ENCODE assay signal across 16 cellular contexts in the genomic region with DNA sequence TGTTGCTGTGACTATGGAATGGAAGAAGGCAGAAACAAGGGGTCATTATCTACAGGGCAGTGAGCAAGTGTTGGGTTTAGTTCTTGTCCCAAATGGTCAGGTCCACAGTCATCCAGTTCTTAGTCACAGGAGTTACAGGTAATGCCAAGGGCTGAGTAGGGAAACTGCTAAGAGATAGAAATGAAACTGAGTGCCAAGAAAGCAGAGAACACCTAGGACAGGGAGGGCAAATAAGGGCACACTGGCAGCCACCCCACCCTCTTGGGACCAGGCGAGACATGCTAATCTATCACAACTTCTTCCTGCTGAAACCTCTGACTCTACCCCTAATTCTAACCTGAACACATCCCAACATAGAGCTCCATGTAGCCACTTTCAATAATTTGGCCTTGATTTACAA.
"Had no signal": no experiment of that assay in that cellular context is flagged by ENCODE, and none has a peak within 500 bp of the region (broad histone marks: within the 10 kb centered on the region; RNA-seq: fewer than 3 reads in every experiment).

No MANE protein-coding gene starts in this region.

- H3K36me3 Mint-ChIP-seq: activated CD8-positive, alpha-beta memory T cell treated with anti-CD3 and anti-CD28 coated beads, Interleukin-2, amount 10 ng/mL, durations not matched to agents 7 days and 5 days; activated naive CD4-positive, alpha-beta T cell treated with anti-CD3 and anti-CD28 coated beads, Interleukin-2, amount 50 U/mL, for 72 hours; naive thymus-derived CD4-positive, alpha-beta T cell had no signal

- H3K27ac ChIP-seq: neutrophil, vagina had no signal

- H3K4me3 Mint-ChIP-seq: activated CD8-positive, alpha-beta memory T cell treated with anti-CD3 and anti-CD28 coated beads, Interleukin-2, amount 10 ng/mL, durations not matched to agents 7 days and 5 days; activated T-cell treated with anti-CD3 and anti-CD28 coated beads, Interleukin-2, amount 50 U/mL, for 24 hours; naive thymus-derived CD4-positive, alpha-beta T cell; stimulated activated naive CD8-positive, alpha-beta T cell treated with anti-CD3 and anti-CD28 coated beads, Interleukin-15, Interleukin-2, amounts not matched to agents 100 ng/mL and 50 ng/mL, for 24 hours had no signal

- ATAC-seq: activated CD8-positive, alpha-beta memory T cell treated with anti-CD3 and anti-CD28 coated beads, Interleukin-2, amount 10 ng/mL, durations not matched to agents 7 days and 5 days; activated naive CD4-positive, alpha-beta T cell treated with anti-CD3 and anti-CD28 coated beads, Interleukin-2, amount 50 U/mL, for 72 hours; naive thymus-derived CD4-positive, alpha-beta T cell; sciatic nerve had no signal

- H3K4me3 ChIP-seq: heart right ventricle, vagina had no signal

- H3K27ac Mint-ChIP-seq: activated CD8-positive, alpha-beta memory T cell treated with anti-CD3 and anti-CD28 coated beads, Interleukin-2, amount 10 ng/mL, durations not matched to agents 7 days and 5 days; activated naive CD4-positive, alpha-beta T cell treated with anti-CD3 and anti-CD28 coated beads, Interleukin-2, amount 50 U/mL, for 72 hours; activated T-cell treated with anti-CD3 and anti-CD28 coated beads, Interleukin-2, amount 50 U/mL, for 24 hours; naive thymus-derived CD4-positive, alpha-beta T cell; stimulated activated naive CD8-positive, alpha-beta T cell treated with anti-CD3 and anti-CD28 coated beads, Interleukin-15, Interleukin-2, amounts not matched to agents 100 ng/mL and 50 ng/mL, for 24 hours had no signal

- H3K9me3 ChIP-seq: heart right ventricle, neutrophil, vagina had no signal

- H3K27me3 ChIP-seq: heart right ventricle, vagina had no signal

- DNase-seq: activated CD4-positive, alpha-beta T cell treated with anti-CD3 and anti-CD28 coated beads, Interleukin-2, amount 50 U/mL, for 48 hours; activated CD4-positive, CD25-positive, alpha-beta regulatory T cell treated with anti-CD3 and anti-CD28 coated beads, Interleukin-2, amount 50 U/mL, for 72 hours; activated CD8-positive, alpha-beta memory T cell treated with anti-CD3 and anti-CD28 coated beads, Interleukin-2, amount 10 ng/mL, durations not matched to agents 7 days and 5 days; activated effector memory CD4-positive, alpha-beta T cell treated with anti-CD3 and anti-CD28 coated beads, Interleukin-2, amount 50 U/mL, for 16 hours; activated T-cell treated with anti-CD3 and anti-CD28 coated beads, Interleukin-2, amount 50 U/mL, for 24 hours; amniotic stem cell; midbrain; naive thymus-derived CD4-positive, alpha-beta T cell; stimulated activated CD4-positive, alpha-beta T cell treated with anti-CD3 and anti-CD28 coated beads, Interleukin-2, amount 100 ng/mL, for 48 hours; stimulated activated CD8-positive, alpha-beta memory T cell treated with anti-CD3 and anti-CD28 coated beads, Interleukin-4, amount 100 ng/mL, for 48 hours had no signal

- H3K36me3 ChIP-seq: heart right ventricle, neutrophil, vagina had no signal

- H3K9me3 Mint-ChIP-seq: activated naive CD4-positive, alpha-beta T cell treated with anti-CD3 and anti-CD28 coated beads, Interleukin-2, amount 50 U/mL, for 72 hours; activated T-cell treated with anti-CD3 and anti-CD28 coated beads, Interleukin-2, amount 50 U/mL, for 24 hours; stimulated activated naive CD8-positive, alpha-beta T cell treated with anti-CD3 and anti-CD28 coated beads, Interleukin-15, Interleukin-2, amounts not matched to agents 100 ng/mL and 50 ng/mL, for 24 hours had no signal

- H3K4me1 Mint-ChIP-seq: activated CD8-positive, alpha-beta memory T cell treated with anti-CD3 and anti-CD28 coated beads, Interleukin-2, amount 10 ng/mL, durations not matched to agents 7 days and 5 days; naive thymus-derived CD4-positive, alpha-beta T cell had no signal
